8 cellular contexts compared by ENCODE assay signal in genomic region chr7:45922810-45923209, GRCh38. TPM values are rescaled to one million over a fixed set of nuclear protein-coding genes. Genes with fewer than 3 reads are reported as not detected.
DNase-seq lines count a peak whose midpoint lies in the region; ATAC-seq and TF ChIP-seq lines count a peak whose summit lies in the region.

No MANE protein-coding gene starts in this region.

- peak overlapping the region; percentile 34; the same call in 1 of the 2 replicates for H4K5ac ChIP-seq in IMR-90 (ENCODE audit: low read depth, low read length)

- peaks cover 23% of the 10 kb centered on the region for H3K4me1 Mint-ChIP-seq in CD8-positive, alpha-beta T cell (ENCODE audit: low read depth)
- peaks cover 14 to 20% of the 10 kb centered on the region in 2 donors for H3K4me1 Mint-ChIP-seq in natural killer cell

- H4K91ac ChIP-seq in IMR-90 (ENCODE audit: insufficient read depth, low read depth, low read length), result peak overlapping the region; percentile 87

- H3K27me3 ChIP-seq in CD8-positive, alpha-beta T cell (ENCODE audit: insufficient read depth, low read length), result peaks cover 5% of the 10 kb centered on the region
- H3K27me3 ChIP-seq in IMR-90 (ENCODE audit: control insufficient read depth, insufficient read depth, low read length) (no peaks in the 10 kb centered on the region), duodenal mucosa (ENCODE audit: control insufficient read depth in 1 of 2, insufficient read depth in 2 of 2, low read length in 2 of 2) (peaks cover 42 to 45% of the 10 kb centered on the region in 2 donors), prostate gland (replicated peaks; ENCODE audit: insufficient read depth) (peaks cover 2% of the 10 kb centered on the region)

- peak overlapping the region; percentile 53 for H2AFZ ChIP-seq in IMR-90 (replicated peaks; ENCODE audit: low read length, poor library complexity)

- peak overlapping the region; percentile 48 for H3K4me3 ChIP-seq in CD8-positive, alpha-beta T cell (ENCODE audit: low read depth, low read length)
- peak overlapping the region; percentile 6; the same call in 1 of the 2 replicates for H3K4me3 ChIP-seq in IMR-90 (ENCODE audit: insufficient read depth, low read depth, low read length)
- H3K4me3 ChIP-seq in duodenal mucosa (ENCODE audit: low read depth in 1 of 2, low read length in 2 of 2), result peak overlapping the region; percentile 43 to 45
- H3K4me3 ChIP-seq in prostate gland, result no peak overlapping the region

- H3K27ac ChIP-seq in CD8-positive, alpha-beta T cell (ENCODE audit: low read depth, low read length), result peak overlapping the region; percentile 13
- H3K27ac ChIP-seq in IMR-90 (ENCODE audit: insufficient read depth, low read length) (no peak overlapping the region), duodenal mucosa (ENCODE audit: low read depth, low read length) (no peak overlapping the region), prostate gland (no peak overlapping the region)

- H2BK20ac ChIP-seq in IMR-90 (ENCODE audit: low read depth, low read length), result peak overlapping the region; percentile 85

- peak overlapping the region; percentile 57 to 70 for H4K8ac ChIP-seq in IMR-90 (ENCODE audit: low read depth in 2 of 2, low read length in 2 of 2)

- peaks cover 37% of the 10 kb centered on the region for H3K4me1 ChIP-seq in CD8-positive, alpha-beta T cell (ENCODE audit: insufficient read depth, low read length)
- peaks cover 17% of the 10 kb centered on the region for H3K4me1 ChIP-seq in IMR-90 (ENCODE audit: control insufficient read depth, insufficient read depth, low read length)
- H3K4me1 ChIP-seq in duodenal mucosa (ENCODE audit: control insufficient read depth in 1 of 2, insufficient read depth in 2 of 2, low read length in 2 of 2), result peaks cover 11 to 26% of the 10 kb centered on the region in 2 donors
- no peaks in the 10 kb centered on the region for H3K4me1 ChIP-seq in prostate gland (replicated peaks)

- H2BK15ac ChIP-seq in IMR-90 (ENCODE audit: low read depth, low read length), result peak overlapping the region; percentile 77

- peak overlapping the region; percentile 53 for H3K56ac ChIP-seq in IMR-90 (ENCODE audit: extremely low read depth, insufficient read depth, low read length)

- no peaks in the 10 kb centered on the region for H3K9me3 ChIP-seq in CD8-positive, alpha-beta T cell (ENCODE audit: low read length)
- H3K9me3 ChIP-seq in IMR-90 (ENCODE audit: control insufficient read depth, insufficient read depth, low read length), result no peaks in the 10 kb centered on the region
- no peaks in the 10 kb centered on the region for H3K9me3 ChIP-seq in duodenal mucosa (ENCODE audit: control insufficient read depth in 1 of 2, low read length in 2 of 2)
- H3K9me3 ChIP-seq in prostate gland, result no peaks in the 10 kb centered on the region

- peak overlapping the region; percentile 43; the same call in 1 of the 2 replicates for H3K14ac ChIP-seq in IMR-90 (replicated peaks; ENCODE audit: low read depth, low read length)

- no peak for TF ChIP-seq RAD21 in IMR-90 (IDR thresholded peaks at IDR 0.05; ENCODE audit: low read length)

- H2AK5ac ChIP-seq in IMR-90 (ENCODE audit: low read depth, low read length), result no peak overlapping the region; the same call in 1 of the 2 replicates

- TF ChIP-seq POLR2A in IMR-90 (IDR thresholded peaks at IDR 0.05; ENCODE audit: low read depth, low read length) (no peak), prostate gland (IDR thresholded peaks at IDR 0.05) (no peak)

- BruUV-seq in IMR-90 (replicated peaks; lab: Mats Ljungman, UMichigan), result no TSS peak

- DNase-seq in CD8-positive, alpha-beta T cell, result no peak
- DNase-seq in IMR-90 (no peak), natural killer cell (no peak), prostate gland (ENCODE audit: low spot score) (no peak), hippocampal formation (lab: John Stamatoyannopoulos, UW) (no peak)

- in situ Hi-C loops in IMR-90 (cut with MboI; ENCODE audit: low sequenced_read_pairs), result loop anchor here (5.0 to 25.0 kb wide), 3 partner anchors 429 to 1164 kb away; no protein-coding TSS in a partner anchor

- peaks cover 24% of the 10 kb centered on the region for H4K20me1 ChIP-seq in IMR-90 (ENCODE audit: insufficient read depth, low read length)

- WGBS in IMR-90 (ENCODE audit: extremely low coverage in 2 of 2, insufficient read length in 1 of 2), 2 experiments, result 0% methylated on average over 4 of the region's 11 CpGs; no CpG with 5 or more reads in 1 of the 2 experiments
- WGBS in prostate gland, result 12% methylated on average over 11 of the region's 11 CpGs

- no peak for TF ChIP-seq CTCF in CD8-positive, alpha-beta T cell (IDR thresholded peaks at IDR 0.05)
- TF ChIP-seq CTCF in IMR-90 (conservative IDR thresholded peaks at IDR 0.05; ENCODE audit: low read depth, low read length) (no peak), natural killer cell (IDR thresholded peaks at IDR 0.05) (no peak), prostate gland (IDR thresholded peaks at IDR 0.05) (no peak)

- no peak overlapping the region for H2AK9ac ChIP-seq in IMR-90 (replicated peaks; ENCODE audit: low read depth, low read length, poor library complexity)

- H3K18ac ChIP-seq in IMR-90 (ENCODE audit: low read depth, low read length), result peak overlapping the region; percentile 60; the same call in 1 of the 2 replicates

- H3K4me3 Mint-ChIP-seq in CD8-positive, alpha-beta T cell, result peak overlapping the region; percentile 43
- peak overlapping the region; percentile 62 for H3K4me3 Mint-ChIP-seq in natural killer cell

- H3K36me3 ChIP-seq in CD8-positive, alpha-beta T cell (ENCODE audit: insufficient read depth, low read length), result no peaks in the 10 kb centered on the region
- no peaks in the 10 kb centered on the region for H3K36me3 ChIP-seq in IMR-90 (ENCODE audit: control insufficient read depth, insufficient read depth, low read length)
- H3K36me3 ChIP-seq in duodenal mucosa (ENCODE audit: control insufficient read depth in 1 of 2, insufficient read depth in 2 of 2, low read length in 2 of 2), result no peaks in the 10 kb centered on the region
- no peaks in the 10 kb centered on the region for H3K36me3 ChIP-seq in prostate gland

- dilution Hi-C loops in IMR-90 (cut with HindIII; ENCODE audit: low sequenced_read_pairs, unreplicated experiment), result no loop called here

- intact Hi-C loops in CD8-positive, alpha-beta T cell (cut with DNase I, micrococcal nuclease), result loop anchor here in 1 of 2 experiments (10.0 kb wide), 1 partner anchor 1332 kb away; no protein-coding TSS in a partner anchor
- intact Hi-C loops in IMR-90 (cut with micrococcal nuclease), result loop anchor here (1.0 to 10.0 kb wide), 13 partner anchors 112 to 1332 kb away; no protein-coding TSS in a partner anchor
- intact Hi-C loops in natural killer cell (cut with micrococcal nuclease), result loop anchor here (2.0 kb wide), 1 partner anchor 428 kb away; no protein-coding TSS in a partner anchor
- intact Hi-C loops in prostate gland (cut with DNase I), result loop anchor here (2.0 to 10.0 kb wide), 6 partner anchors 429 to 1166 kb away; no protein-coding TSS in a partner anchor

- peaks cover 52% of the 10 kb centered on the region for H3K27me3 Mint-ChIP-seq in CD8-positive, alpha-beta T cell (ENCODE audit: low read depth)
- peaks cover 31 to 49% of the 10 kb centered on the region in 2 donors for H3K27me3 Mint-ChIP-seq in natural killer cell (ENCODE audit: low read depth in 2 of 2)

- H3K9me3 Mint-ChIP-seq in CD8-positive, alpha-beta T cell, result no peaks in the 10 kb centered on the region
- H3K9me3 Mint-ChIP-seq in natural killer cell, result no peaks in the 10 kb centered on the region

- peak overlapping the region; percentile 81 for H2BK120ac ChIP-seq in IMR-90 (ENCODE audit: low read depth, low read length)

- H3K79me1 ChIP-seq in IMR-90 (ENCODE audit: low read depth in 1 of 2, low read length in 2 of 2), result peaks cover 12 to 22% of the 10 kb centered on the region in 2 experiments; a peak in 3 of 4 replicates

- ATAC-seq in CD8-positive, alpha-beta T cell, result no peak
- ATAC-seq in IMR-90 (ENCODE audit: low read depth) (no peak), natural killer cell (peak in 1 of 3 donors; percentile 47), GM19351 (IDR thresholded peaks at IDR 0.05; ENCODE audit: unreplicated experiment) (no peak), HG03045 (IDR thresholded peaks at IDR 0.05; ENCODE audit: unreplicated experiment) (no peak)

- H3K4ac ChIP-seq in IMR-90 (ENCODE audit: low read depth, low read length), result peak overlapping the region; percentile 78

- H3K27ac Mint-ChIP-seq in CD8-positive, alpha-beta T cell, result no peak overlapping the region
- peak overlapping the region in 1 of 2 donors; percentile 31 for H3K27ac Mint-ChIP-seq in natural killer cell

- H3K4me2 ChIP-seq in IMR-90 (ENCODE audit: low read depth, low read length), result peak overlapping the region; percentile 83

- POLR2A ChIA-PET in CD8-positive, alpha-beta T cell (lab: Charles Lee), result no interaction called here
- POLR2A ChIA-PET in IMR-90 (lab: Charles Lee; ENCODE audit: unreplicated experiment), result interaction anchor here (0.6 kb wide), 1 partner anchor 53 kb away, joined by 10 read pairs; no protein-coding TSS in a partner anchor

- CTCF ChIA-PET in CD8-positive, alpha-beta T cell (lab: Charles Lee), result interaction anchor here (0.6 to 1.5 kb wide), 6 partner anchors 15 to 1170 kb away, joined by 3 read pairs; no protein-coding TSS in a partner anchor
- CTCF ChIA-PET in IMR-90 (lab: Yijun Ruan, JAX), result interaction anchor here (0.7 to 2.4 kb wide), 29 partner anchors 48 to 1265 kb away, joined by 3 to 30 read pairs (median 4); no protein-coding TSS in a partner anchor

- no peaks in the 10 kb centered on the region for H3K36me3 Mint-ChIP-seq in CD8-positive, alpha-beta T cell
- H3K36me3 Mint-ChIP-seq in natural killer cell, result no peaks in the 10 kb centered on the region

- H3K9me1 ChIP-seq in IMR-90 (ENCODE audit: insufficient read depth, low read length), result peaks cover 14% of the 10 kb centered on the region

- peak overlapping the region; percentile 75 for H2BK5ac ChIP-seq in IMR-90 (ENCODE audit: low read depth, low read length, poor library complexity, severe bottlenecking)

- H3K9ac ChIP-seq in IMR-90 (ENCODE audit: low read depth, low read length) (peak overlapping the region; percentile 62; the same call in 1 of the 2 replicates), duodenal mucosa (ENCODE audit: low read depth in 1 of 2, low read length in 2 of 2) (peak overlapping the region in 1 of 2 donors; percentile 3)

- peak overlapping the region; percentile 42 for H3K23ac ChIP-seq in IMR-90 (ENCODE audit: low read depth, low read length)

RNA-seq across cellular contexts. Expression of gene IGFBP3, which starts 1.7 kb away (rescaled TPM):
- total RNA-seq in CD8-positive, alpha-beta T cell, result 1 to 10 TPM; 3.9 to 4.2 TPM
- total RNA-seq in IMR-90 (2012; rRNA removed) (272 and 308 TPM in 2 replicates), natural killer cell (10 to 100 TPM in 1 of 3 donors, 1 to 10 TPM in 1, under 1 TPM in 1; 0.39 to 10.2 (median 1.2) TPM), prostate gland (100 to 1,000 TPM in 1 of 2 donors, 10 to 100 TPM in 1; 71.6 to 105 TPM)
- polyA plus RNA-seq in IMR-90 (2012; rRNA removed), result 601 and 692 TPM in 2 replicates
- 282 and 675 TPM in 2 replicates for polyA plus RNA-seq in IMR-90 (2012; cell fraction: cytosol; rRNA removed)
- polyA plus RNA-seq in IMR-90 (2012; cell fraction: nucleus; rRNA removed; ENCODE audit: low replicate concordance), result 407 and 421 TPM in 2 replicates

RNA-seq across cellular contexts. Expression of gene IGFBP1, which starts 34.5 kb away (rescaled TPM):
- total RNA-seq in CD8-positive, alpha-beta T cell, result not detected
- total RNA-seq in IMR-90 (2012; rRNA removed), result not detected in 2 replicates
- polyA plus RNA-seq in IMR-90 (2012; rRNA removed), result not detected in 2 replicates
- 0.07 TPM in 1 of 2 replicates, not detected in the other for polyA plus RNA-seq in IMR-90 (2012; cell fraction: cytosol; rRNA removed)
- 0.05 and 0.18 TPM in 2 replicates for polyA plus RNA-seq in IMR-90 (2012; cell fraction: nucleus; rRNA removed; ENCODE audit: low replicate concordance)
- total RNA-seq in natural killer cell, result not detected
- not detected for total RNA-seq in prostate gland

RNA-seq across cellular contexts. Expression of gene CCDC201, which starts 49.9 kb away (rescaled TPM):
- not detected for total RNA-seq in CD8-positive, alpha-beta T cell
- total RNA-seq in IMR-90 (2012; rRNA removed), result not detected in 2 replicates
- not detected in 2 replicates for polyA plus RNA-seq in IMR-90 (2012; rRNA removed)
- not detected in 2 replicates for polyA plus RNA-seq in IMR-90 (2012; cell fraction: cytosol; rRNA removed)
- not detected in 2 replicates for polyA plus RNA-seq in IMR-90 (2012; cell fraction: nucleus; rRNA removed; ENCODE audit: low replicate concordance)
- not detected for total RNA-seq in natural killer cell
- total RNA-seq in prostate gland, result not detected

Comparison
In these comparisons a context has a peak if more than half of its experiments do, and no peak if none do; other contexts are left out.
1. H3K4me3 ChIP-seq: peak in CD8-positive, alpha-beta T cell (single experiment), IMR-90 (single experiment) and duodenal mucosa (2 of 2); none in prostate gland (0 of 2).
2. RNA of gene IGFBP3, which starts 1.7 kb away (total RNA-seq): 272 to 308 TPM in IMR-90 and 71.6 to 105 TPM in prostate gland; 3.9 to 4.2 TPM in CD8-positive, alpha-beta T cell and 0.39 to 10.2 TPM in natural killer cell; every median in the first group is over 4 times any median in the second.